In the genomic region with DNA sequence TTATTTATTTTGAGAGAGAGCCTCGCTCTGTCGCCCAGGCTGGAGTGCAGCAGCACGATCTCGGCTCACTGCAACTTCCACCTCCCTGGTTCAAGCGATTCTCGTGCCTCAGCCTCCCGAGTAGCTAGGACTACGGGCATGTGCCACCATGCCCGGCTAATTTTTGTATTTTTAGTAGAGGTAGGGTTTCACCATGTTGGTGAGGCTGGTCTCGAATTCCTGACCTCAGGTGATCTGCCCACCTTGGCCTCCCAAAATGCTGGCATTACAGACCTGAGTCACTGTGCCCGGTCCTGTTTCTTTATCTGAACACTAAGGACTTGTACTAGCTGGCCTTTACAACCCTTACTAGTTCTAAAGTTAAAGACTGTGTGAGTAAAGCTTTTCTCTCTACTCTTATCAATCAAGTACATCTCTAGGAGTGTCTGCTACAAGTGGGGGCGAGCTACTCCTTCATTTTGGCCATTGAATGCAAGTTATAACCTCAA, we compare ENCODE assay signal across 8 cellular contexts. TPM values are rescaled to one million over a fixed set of nuclear protein-coding genes. Genes with fewer than 3 reads are reported as not detected.
A peak's percentile ranks its signal among the peaks of the same experiment; 100 is the strongest.
DNase-seq lines count a peak whose midpoint lies in the region; ATAC-seq and TF ChIP-seq lines count a peak whose summit lies in the region.
"Not testable (repeated sequence)": the region's sequence is repeated elsewhere in the genome, so short reads cannot be mapped to it uniquely, and the experiment has no call there.

No MANE protein-coding gene starts in this region.

- POLR2A ChIA-PET in IMR-90 (lab: Charles Lee; ENCODE audit: unreplicated experiment); SK-N-SH (lab: Yijun Ruan, JAX): not testable (repeated sequence)

- peaks cover 0 to 24% of the 10 kb centered on the region in 2 experiments; a peak in 1 of 4 replicates for H3K79me1 ChIP-seq in IMR-90 (ENCODE audit: low read depth in 1 of 2, low read length in 2 of 2)

- no CpG with 5 or more reads among the region's 12 CpGs for WGBS in IMR-90 (ENCODE audit: extremely low coverage in 2 of 2, insufficient read length in 1 of 2), 2 experiments
- 83% methylated on average over 10 of the region's 12 CpGs for WGBS in SK-N-SH (ENCODE audit: low lambda C conversion rate)

- H3K4me3 Mint-ChIP-seq in activated naive CD4-positive, alpha-beta T cell treated with anti-CD3 and anti-CD28 coated beads, Interleukin-2, amount 10 ng/mL, durations not matched to agents 7 days and 5 days: peak overlapping the region; percentile 97
- H3K4me3 Mint-ChIP-seq in effector memory CD8-positive, alpha-beta T cell: peak overlapping the region; percentile 84 to 93

- H3K4me1 Mint-ChIP-seq in activated naive CD4-positive, alpha-beta T cell treated with anti-CD3 and anti-CD28 coated beads, Interleukin-2, amount 10 ng/mL, durations not matched to agents 7 days and 5 days: peaks cover 76% of the 10 kb centered on the region
- peaks cover 38 to 40% of the 10 kb centered on the region in 2 donors for H3K4me1 Mint-ChIP-seq in effector memory CD8-positive, alpha-beta T cell (ENCODE audit: low read depth in 2 of 2)

- dilution Hi-C loops in IMR-90 (cut with HindIII; ENCODE audit: low sequenced_read_pairs, unreplicated experiment): loop anchor here (25.0 kb wide), 1 partner anchor 285 kb away; no protein-coding TSS in a partner anchor

- H3K4me3 ChIP-seq in GM12864 (ENCODE audit: low read depth, low read length) (peak overlapping the region; percentile 64), vagina (peak overlapping the region; percentile 48 to 67)
- not testable (repeated sequence) for H3K4me3 ChIP-seq in IMR-90 (ENCODE audit: insufficient read depth, low read depth, low read length); SK-N-SH (ENCODE audit: low read depth in 2 of 2, low read length in 1 of 2)

- not testable (repeated sequence) for H4K91ac ChIP-seq in IMR-90 (ENCODE audit: insufficient read depth, low read depth, low read length)

- H2AK5ac ChIP-seq in IMR-90 (ENCODE audit: low read depth, low read length): not testable (repeated sequence)

- H3K14ac ChIP-seq in IMR-90 (replicated peaks; ENCODE audit: low read depth, low read length): peak overlapping the region; percentile 88; the same call in 1 of the 2 replicates

- not testable (repeated sequence) for H3K9me2 ChIP-seq in SK-N-SH

- peak overlapping the region; percentile 71 for H4K5ac ChIP-seq in IMR-90 (ENCODE audit: low read depth, low read length)

- not testable (repeated sequence) for H4K20me1 ChIP-seq in IMR-90 (ENCODE audit: insufficient read depth, low read length); SK-N-SH (ENCODE audit: insufficient read depth)

- H3K56ac ChIP-seq in IMR-90 (ENCODE audit: extremely low read depth, insufficient read depth, low read length): not testable (repeated sequence)

- not testable (repeated sequence) for H3K23ac ChIP-seq in IMR-90 (ENCODE audit: low read depth, low read length)

- in situ Hi-C loops in IMR-90 (cut with MboI; ENCODE audit: low sequenced_read_pairs): not testable (repeated sequence)

- H3K79me2 ChIP-seq in SK-N-SH (ENCODE audit: insufficient read depth): not testable (repeated sequence)

- H3K4me2 ChIP-seq in IMR-90 (ENCODE audit: low read depth, low read length): peak overlapping the region; percentile 95; the same call in 1 of the 2 replicates
- peak overlapping the region; percentile 65; the same call in 1 of the 2 replicates for H3K4me2 ChIP-seq in SK-N-SH

- H3K27me3 ChIP-seq in IMR-90 (ENCODE audit: control insufficient read depth, insufficient read depth, low read length); SK-N-SH (ENCODE audit: insufficient read depth); vagina: not testable (repeated sequence)

- not testable (repeated sequence) for H2BK120ac ChIP-seq in IMR-90 (ENCODE audit: low read depth, low read length)

- CTCF ChIA-PET in IMR-90 (lab: Yijun Ruan, JAX): interaction anchor here (0.6 kb wide), 1 partner anchor 15 kb away, joined by 3 read pairs; no protein-coding TSS in a partner anchor
- CTCF ChIA-PET in SK-N-SH (lab: Yijun Ruan, JAX): interaction anchor here (0.7 to 4.1 kb wide), 5 partner anchors 8 to 286 kb away, joined by 3 to 18 read pairs (median 4); no protein-coding TSS in a partner anchor
- CTCF ChIA-PET in activated naive CD4-positive, alpha-beta T cell treated with anti-CD3 and anti-CD28 coated beads, Interleukin-2, amount 10 ng/mL, durations not matched to agents 7 days and 5 days (lab: Charles Lee): interaction anchor here (0.9 to 1.5 kb wide), 7 partner anchors 8 to 286 kb away, joined by 3 to 12 read pairs (median 3); no protein-coding TSS in a partner anchor

- TF ChIP-seq POLR2A in IMR-90 (IDR thresholded peaks at IDR 0.05; ENCODE audit: low read depth, low read length); vagina (IDR thresholded peaks at IDR 0.05): not testable (repeated sequence)

- peaks cover 30% of the 10 kb centered on the region for H3F3A ChIP-seq in SK-N-SH (replicated peaks; ENCODE audit: insufficient read depth)

- not testable (repeated sequence) for H3K9ac ChIP-seq in IMR-90 (ENCODE audit: low read depth, low read length); SK-N-SH

- DNase-seq in GM12864 (ENCODE audit: low read depth); IMR-90; SK-N-SH; effector memory CD8-positive, alpha-beta T cell; sciatic nerve (ENCODE audit: low spot score); vagina (ENCODE audit: extremely low spot score in 2 of 2): not testable (repeated sequence)
- DNase-seq in activated naive CD4-positive, alpha-beta T cell treated with anti-CD3 and anti-CD28 coated beads, Interleukin-2, amount 10 ng/mL, durations not matched to agents 7 days and 5 days: peak; percentile 27
- DNase-seq in left colon: peak in 1 of 2 donors; percentile 26

- not testable (repeated sequence) for H3K9me3 ChIP-seq in IMR-90 (ENCODE audit: control insufficient read depth, insufficient read depth, low read length); SK-N-SH; vagina

- H3K4me1 ChIP-seq in IMR-90 (ENCODE audit: control insufficient read depth, insufficient read depth, low read length); SK-N-SH (ENCODE audit: control insufficient read depth in 1 of 2, insufficient read depth in 2 of 2, low read depth in 1 of 2, low read length in 1 of 2): not testable (repeated sequence)
- H3K4me1 ChIP-seq in vagina: peaks cover 31% of the 10 kb centered on the region

- H2BK15ac ChIP-seq in IMR-90 (ENCODE audit: low read depth, low read length): not testable (repeated sequence)

- not testable (repeated sequence) for H2AFZ ChIP-seq in IMR-90 (replicated peaks; ENCODE audit: low read length, poor library complexity)
- peak overlapping the region; percentile 66 for H2AFZ ChIP-seq in SK-N-SH (ENCODE audit: low read depth)

- not testable (repeated sequence) for BruUV-seq in IMR-90 (replicated peaks; lab: Mats Ljungman, UMichigan)

- peak overlapping the region; percentile 62 to 97; a peak in 3 of 4 replicates for H4K8ac ChIP-seq in IMR-90 (ENCODE audit: low read depth in 2 of 2, low read length in 2 of 2)

- not testable (repeated sequence) for TF ChIP-seq RAD21 in IMR-90 (IDR thresholded peaks at IDR 0.05; ENCODE audit: low read length); SK-N-SH (IDR thresholded peaks at IDR 0.05; ENCODE audit: low read length)

- H3K36me3 ChIP-seq in IMR-90 (ENCODE audit: control insufficient read depth, insufficient read depth, low read length); SK-N-SH (replicated peaks in 1 of 2; ENCODE audit: control insufficient read depth in 1 of 2, insufficient read depth in 2 of 2, low read length in 1 of 2); vagina: not testable (repeated sequence)

- TF ChIP-seq EP300 in SK-N-SH (IDR thresholded peaks at IDR 0.05; ENCODE audit: borderline replicate concordance in 1 of 2, low read depth in 1 of 2, low read length in 1 of 2): not testable (repeated sequence)

- not testable (repeated sequence) for H2AK9ac ChIP-seq in IMR-90 (replicated peaks; ENCODE audit: low read depth, low read length, poor library complexity)

- not testable (repeated sequence) for H3K27me3 Mint-ChIP-seq in activated naive CD4-positive, alpha-beta T cell treated with anti-CD3 and anti-CD28 coated beads, Interleukin-2, amount 10 ng/mL, durations not matched to agents 7 days and 5 days; effector memory CD8-positive, alpha-beta T cell

- peaks cover 34% of the 10 kb centered on the region for H3K36me3 Mint-ChIP-seq in activated naive CD4-positive, alpha-beta T cell treated with anti-CD3 and anti-CD28 coated beads, Interleukin-2, amount 10 ng/mL, durations not matched to agents 7 days and 5 days
- H3K36me3 Mint-ChIP-seq in effector memory CD8-positive, alpha-beta T cell (ENCODE audit: insufficient read depth): peaks cover 12% of the 10 kb centered on the region

- H3K4ac ChIP-seq in IMR-90 (ENCODE audit: low read depth, low read length): peak overlapping the region; percentile 59; the same call in 1 of the 2 replicates

- H3K27ac Mint-ChIP-seq in activated naive CD4-positive, alpha-beta T cell treated with anti-CD3 and anti-CD28 coated beads, Interleukin-2, amount 10 ng/mL, durations not matched to agents 7 days and 5 days: peak overlapping the region; percentile 99
- peak overlapping the region; percentile 91 to 94 for H3K27ac Mint-ChIP-seq in effector memory CD8-positive, alpha-beta T cell

- intact Hi-C loops in IMR-90 (cut with micrococcal nuclease); left colon (cut with DNase I, micrococcal nuclease); sciatic nerve (cut with DNase I); vagina (cut with DNase I): not testable (repeated sequence)

- not testable (repeated sequence) for H3K27ac ChIP-seq in IMR-90 (ENCODE audit: insufficient read depth, low read length); SK-N-SH (ENCODE audit: low read depth in 2 of 2, low read length in 1 of 2)
- H3K27ac ChIP-seq in vagina: peak overlapping the region; percentile 89

- H3K9me3 Mint-ChIP-seq in activated naive CD4-positive, alpha-beta T cell treated with anti-CD3 and anti-CD28 coated beads, Interleukin-2, amount 10 ng/mL, durations not matched to agents 7 days and 5 days; effector memory CD8-positive, alpha-beta T cell: not testable (repeated sequence)

- ATAC-seq in IMR-90 (ENCODE audit: low read depth): not testable (repeated sequence)
- peak; percentile 26 for ATAC-seq in effector memory CD8-positive, alpha-beta T cell (replicated peaks)
- ATAC-seq in left colon (peak; percentile 59), sciatic nerve (peak; percentile 47)

- TF ChIP-seq CTCF in GM12864 (IDR thresholded peaks at IDR 0.05; ENCODE audit: low read depth, low read length, missing control alignments); IMR-90 (conservative IDR thresholded peaks at IDR 0.05; ENCODE audit: low read depth, low read length); SK-N-SH (IDR thresholded peaks at IDR 0.05); vagina (IDR thresholded peaks at IDR 0.05): not testable (repeated sequence)

- H3K9me1 ChIP-seq in IMR-90 (ENCODE audit: insufficient read depth, low read length): not testable (repeated sequence)

- H2BK5ac ChIP-seq in IMR-90 (ENCODE audit: low read depth, low read length, poor library complexity, severe bottlenecking): not testable (repeated sequence)

- H3K18ac ChIP-seq in IMR-90 (ENCODE audit: low read depth, low read length): not testable (repeated sequence)

- not testable (repeated sequence) for H2BK20ac ChIP-seq in IMR-90 (ENCODE audit: low read depth, low read length)

RNA-seq across cellular contexts. Expression of gene ERAP2, which starts 0.7 kb away (rescaled TPM):
- total RNA-seq in IMR-90 (2012; rRNA removed) (18.3 and 21.3 TPM in 2 replicates), left colon (10 to 100 TPM; 21.2 to 35.3 TPM), sciatic nerve (14.8 TPM), vagina (16.5 TPM)
- polyA plus RNA-seq in IMR-90 (2012; rRNA removed) (10.6 and 11.0 TPM in 2 replicates), SK-N-SH (2012; rRNA removed) (13.2 and 14.3 TPM in 2 replicates)
- 2.9 and 4.5 TPM in 2 replicates for polyA plus RNA-seq in IMR-90 (2012; cell fraction: cytosol; rRNA removed)
- 1.2 and 8.3 TPM in 2 replicates for polyA plus RNA-seq in IMR-90 (2012; cell fraction: nucleus; rRNA removed; ENCODE audit: low replicate concordance)
- polyA plus RNA-seq in SK-N-SH (2012; cell fraction: cytosol; rRNA removed): 14.4 and 15.5 TPM in 2 replicates
- 6.2 and 10.5 TPM in 2 replicates for polyA plus RNA-seq in SK-N-SH (2012; cell fraction: nucleus; rRNA removed)

RNA-seq across cellular contexts. Expression of gene LNPEP, which starts 58.9 kb away (rescaled TPM):
- total RNA-seq in IMR-90 (2012; rRNA removed) (27.4 and 27.5 TPM in 2 replicates), left colon (10 to 100 TPM; 32.2 to 34.4 TPM), sciatic nerve (43.1 TPM), vagina (33.9 TPM)
- polyA plus RNA-seq in IMR-90 (2012; rRNA removed) (2.7 and 3.6 TPM in 2 replicates), SK-N-SH (2012; rRNA removed) (4.3 and 5.9 TPM in 2 replicates)
- polyA plus RNA-seq in IMR-90 (2012; cell fraction: cytosol; rRNA removed): 0.61 and 0.63 TPM in 2 replicates
- 1.2 and 7.0 TPM in 2 replicates for polyA plus RNA-seq in IMR-90 (2012; cell fraction: nucleus; rRNA removed; ENCODE audit: low replicate concordance)
- 6.1 and 6.6 TPM in 2 replicates for polyA plus RNA-seq in SK-N-SH (2012; cell fraction: cytosol; rRNA removed)
- polyA plus RNA-seq in SK-N-SH (2012; cell fraction: nucleus; rRNA removed): 3.7 and 9.1 TPM in 2 replicates
